15 cellular contexts compared by ENCODE assay signal in genomic region chrX:71212536-71212935, GRCh38. TPM values are rescaled to one million over a fixed set of nuclear protein-coding genes. Genes with fewer than 3 reads are reported as not detected.
DNase-seq lines count a peak whose midpoint lies in the region; TF ChIP-seq lines count a peak whose summit lies in the region.
"Had no signal": no experiment of that assay in that cellular context is flagged by ENCODE, and none has a peak within 500 bp of the region (broad histone marks: within the 10 kb centered on the region; RNA-seq: fewer than 3 reads in every experiment).

No MANE protein-coding gene starts in this region.

- TF ChIP-seq CTCF in VCaP (conservative IDR thresholded peaks at IDR 0.05), result no peak
- no peak for TF ChIP-seq CTCF in prostate gland (IDR thresholded peaks at IDR 0.05)
- no peak for TF ChIP-seq CTCF in colonic mucosa (IDR thresholded peaks at IDR 0.05)

- H3K36me3 ChIP-seq in prostate gland, result no peaks in the 10 kb centered on the region
- no peaks in the 10 kb centered on the region for H3K36me3 ChIP-seq in colonic mucosa

- H3K4me3 ChIP-seq in prostate gland, result no peak overlapping the region
- no peak overlapping the region for H3K4me3 ChIP-seq in colonic mucosa

- H3K27ac ChIP-seq in VCaP (peak overlapping the region; percentile 93), prostate gland (peak overlapping the region; percentile 45 to 58), colonic mucosa (no peak overlapping the region)
- H3K27ac ChIP-seq: 22Rv1 had no signal

- intact Hi-C loops in prostate gland (cut with DNase I) (no loop called here), colonic mucosa (cut with DNase I) (no loop called here)

- H3K9ac ChIP-seq in colonic mucosa (ENCODE audit: low read depth in 2 of 2, low read length in 2 of 2), result no peak overlapping the region

- WGBS in prostate gland, result 44% methylated on average over 5 of the region's 5 CpGs

- H3K27me3 ChIP-seq in prostate gland (replicated peaks; ENCODE audit: insufficient read depth), result no peaks in the 10 kb centered on the region
- no peaks in the 10 kb centered on the region for H3K27me3 ChIP-seq in colonic mucosa

- DNase-seq in DMS153 (lab: John Stamatoyannopoulos, UW) (peak; percentile 8), DMS153 treated with DMSO at 0.1 percent for 48 hours (lab: John Stamatoyannopoulos, UW; ENCODE audit: unreplicated experiment) (no peak), HT-29 (ENCODE audit: low spot score) (peak; percentile 50), prostate gland (ENCODE audit: low spot score) (peak; percentile 37), colonic mucosa (no peak), NCI-H1048 (lab: John Stamatoyannopoulos, UW) (no peak), foreskin melanocyte (no peak)
- DNase-seq: CD4-positive, CD25-positive, alpha-beta regulatory T cell; HCEC 1CT; HFFc6 had no signal

- H3K9me3 ChIP-seq in prostate gland, result no peaks in the 10 kb centered on the region
- H3K9me3 ChIP-seq in colonic mucosa, result no peaks in the 10 kb centered on the region

- no peak for TF ChIP-seq POLR2A in prostate gland (IDR thresholded peaks at IDR 0.05)

- H3K4me1 ChIP-seq in prostate gland (replicated peaks) (no peaks in the 10 kb centered on the region), colonic mucosa (no peaks in the 10 kb centered on the region)

RNA-seq across cellular contexts. Expression of gene GJB1, which starts 10.5 kb away (rescaled TPM):
- total RNA-seq in HT-29 (2014; rRNA removed; shearing (Covaris generic)), result 45.9 and 52.6 TPM in 2 replicates
- total RNA-seq in prostate gland, result 10 to 100 TPM; 28.3 to 57.6 TPM
- total RNA-seq in colonic mucosa, result 100 to 1,000 TPM in 1 of 2 donors, 10 to 100 TPM in 1; 76.0 to 100 TPM
- total RNA-seq: A673; CD4-positive, CD25-positive, alpha-beta regulatory T cell; Daoy; H4; HFFc6 had no signal

RNA-seq across cellular contexts. Expression of gene ZMYM3, which starts 41.4 kb away (rescaled TPM):
- total RNA-seq in HT-29 (2014; rRNA removed; shearing (Covaris generic)), result 24.3 and 25.1 TPM in 2 replicates
- total RNA-seq in prostate gland, result 10 to 100 TPM; 23.2 to 71.6 TPM
- 10 to 100 TPM; 16.6 to 17.4 TPM for total RNA-seq in colonic mucosa

Comparison
In these comparisons a context has a peak if more than half of its experiments do, and no peak if none do; other contexts are left out.
1. DNase-seq: peak in DMS153 (single experiment), HT-29 (single experiment) and prostate gland (single experiment); none in DMS153 treated with DMSO at 0.1 percent for 48 hours (single experiment), colonic mucosa (single experiment), NCI-H1048 (single experiment) and foreskin melanocyte (single experiment).